Comparison of ENCODE assay signal across 1 cellular context in the genomic region with DNA sequence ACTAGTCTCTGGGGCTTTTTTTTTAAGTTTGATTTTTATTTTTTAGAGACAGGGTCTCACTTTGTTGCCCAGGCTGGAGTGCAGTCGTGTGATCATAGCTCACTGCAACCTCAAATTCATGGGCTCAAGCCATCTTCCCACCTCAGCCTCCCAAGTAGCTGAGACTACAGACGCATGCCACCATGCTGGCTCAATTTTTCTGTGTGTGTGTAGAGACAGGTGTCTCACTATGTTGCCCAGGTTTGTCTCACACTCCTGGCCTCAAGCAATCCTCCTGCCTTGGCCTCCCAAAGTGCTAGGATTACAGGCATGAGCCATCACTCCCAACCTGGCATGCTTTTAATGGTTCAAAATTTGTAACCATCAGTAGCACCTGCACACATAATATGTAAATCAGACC. TPM values are rescaled to one million over a fixed set of nuclear protein-coding genes. Genes with fewer than 3 reads are reported as not detected.
"Had no signal": no experiment of that assay in that cellular context is flagged by ENCODE, and none has a peak within 500 bp of the region (broad histone marks: within the 10 kb centered on the region; RNA-seq: fewer than 3 reads in every experiment).

No MANE protein-coding gene starts in this region.

RNA-seq across cellular contexts. Expression of a gene that starts 36.1 kb away (rescaled TPM):
- total RNA-seq: GM12878 had no signal
- polyA plus RNA-seq: GM12878 had no signal
